Comparison of ENCODE assay signal across 25 cellular contexts in genomic region chr7:139857791-139858190, GRCh38. TPM values are rescaled to one million over a fixed set of nuclear protein-coding genes. Genes with fewer than 3 reads are reported as not detected.
"Had no signal": no experiment of that assay in that cellular context is flagged by ENCODE, and none has a peak within 500 bp of the region (broad histone marks: within the 10 kb centered on the region; RNA-seq: fewer than 3 reads in every experiment).

No MANE protein-coding gene starts in this region.

- H3K9me3 Mint-ChIP-seq: mesothelial cell of epicardium had no signal

- H3K36me3 ChIP-seq: left lung, pancreas, suprapubic skin, vagina had no signal

- H3K9me3 ChIP-seq: left lung, mucosa of descending colon, pancreas, suprapubic skin, vagina had no signal

- H3K4me3 Mint-ChIP-seq: mesothelial cell of epicardium; naive B cell; nephron progenitor cell; stimulated activated naive CD8-positive, alpha-beta T cell treated with anti-CD3 and anti-CD28 coated beads, Interleukin-15, amount 100 ng/mL, for 72 hours had no signal

- H3K27ac Mint-ChIP-seq: mesothelial cell of epicardium; nephron progenitor cell; stimulated activated naive CD8-positive, alpha-beta T cell treated with anti-CD3 and anti-CD28 coated beads, Interleukin-15, amount 100 ng/mL, for 72 hours had no signal

- H3K36me3 Mint-ChIP-seq: mesothelial cell of epicardium had no signal

- ATAC-seq: left lung; mucosa of descending colon; pancreas; sciatic nerve; stimulated activated naive CD8-positive, alpha-beta T cell treated with anti-CD3 and anti-CD28 coated beads, Interleukin-15, amount 100 ng/mL, for 72 hours had no signal

- DNase-seq: cortex of kidney; dorsolateral prefrontal cortex; effector CD4-positive, alpha-beta T cell; kidney; left lung; mesenchymal stem cell; mucosa of descending colon; naive B cell; nephron progenitor cell; occipital lobe; pancreas; retina; stimulated activated CD4-positive, alpha-beta T cell treated with anti-CD3 and anti-CD28 coated beads, Interleukin-12 subunit alpha, Interleukin-12 subunit beta, amount 100 ng/mL, for 4 hours; stimulated activated CD4-positive, alpha-beta T cell treated with anti-CD3 and anti-CD28 coated beads, Interleukin-1b, Interleukin-23, amount 100 ng/mL, for 48 hours; stimulated activated CD4-positive, alpha-beta T cell treated with anti-CD3 and anti-CD28 coated beads, Interleukin-4, amount 100 ng/mL, for 1 hour; stimulated activated CD8-positive, alpha-beta memory T cell treated with anti-CD3 and anti-CD28 coated beads, Interleukin-4, amount 100 ng/mL, for 48 hours; stimulated activated naive CD4-positive, alpha-beta T cell; stimulated activated naive CD8-positive, alpha-beta T cell treated with anti-CD3 and anti-CD28 coated beads, Interleukin-15, amount 100 ng/mL, for 72 hours; trophoblast cell had no signal

- H3K4me1 ChIP-seq: pancreas had no signal

- H3K27ac ChIP-seq: dorsolateral prefrontal cortex, left lung, pancreas, suprapubic skin, vagina had no signal

- H3K4me3 ChIP-seq: dorsolateral prefrontal cortex, left lung, mucosa of descending colon, pancreas, smooth muscle cell, suprapubic skin, vagina had no signal

- H3K27me3 Mint-ChIP-seq: naive B cell had no signal

- H3K4me1 Mint-ChIP-seq: mesothelial cell of epicardium had no signal

- H3K27me3 ChIP-seq: dorsolateral prefrontal cortex, left lung, pancreas, suprapubic skin, vagina had no signal

RNA-seq across cellular contexts. Expression of gene TBXAS1, which starts 28.7 kb away (rescaled TPM):
- total RNA-seq: fibroblast of villous mesenchyme, smooth muscle cell had no signal
